11 cellular contexts compared by ENCODE assay signal in the genomic region with DNA sequence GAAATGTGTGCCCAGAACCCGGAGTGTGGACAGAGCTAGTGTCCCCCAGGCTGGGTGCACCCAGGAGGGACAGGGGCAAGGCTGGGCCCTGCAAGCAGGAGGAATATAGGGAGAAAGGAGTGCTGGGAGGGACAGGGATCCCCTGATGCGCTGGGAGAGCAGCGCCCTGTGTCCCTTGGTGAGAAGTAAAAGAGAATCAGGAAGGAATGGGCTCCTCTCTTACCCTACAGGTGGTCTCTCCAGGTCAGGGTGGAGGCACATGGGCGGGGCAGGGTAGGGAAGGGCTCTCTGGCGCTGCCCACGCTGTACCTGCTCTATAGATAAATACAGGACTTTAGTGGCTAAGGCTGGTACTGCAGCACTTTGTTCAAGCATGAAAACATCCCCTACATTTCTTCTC.
DNase-seq lines count a peak whose midpoint lies in the region; ATAC-seq and TF ChIP-seq lines count a peak whose summit lies in the region.
"Had no signal": no experiment of that assay in that cellular context is flagged by ENCODE, and none has a peak within 500 bp of the region (broad histone marks: within the 10 kb centered on the region; RNA-seq: fewer than 3 reads in every experiment).

No MANE protein-coding gene starts in this region.

- no peaks in the 10 kb centered on the region for H3K36me3 ChIP-seq in stomach
- H3K36me3 ChIP-seq: suprapubic skin had no signal

- no peak overlapping the region for H3K4me3 Mint-ChIP-seq in activated CD8-positive, alpha-beta T cell treated with anti-CD3 and anti-CD28 coated beads for 36 hours
- H3K4me3 Mint-ChIP-seq: nephron had no signal

- intact Hi-C loops in activated CD8-positive, alpha-beta T cell treated with anti-CD3 and anti-CD28 coated beads for 36 hours (cut with micrococcal nuclease) = no loop called here
- intact Hi-C loops in stomach (cut with DNase I; ENCODE audit: low total_unique reads) = no loop called here

- H3K9me3 ChIP-seq in stomach = peaks cover 0 to 3% (median under 1%) of the 10 kb centered on the region in 4 donors
- H3K9me3 ChIP-seq: suprapubic skin had no signal

- peaks cover 3 to 5% of the 10 kb centered on the region in 2 donors for H3K9me3 Mint-ChIP-seq in activated naive CD4-positive, alpha-beta T cell treated with anti-CD3 and anti-CD28 coated beads, Interleukin-2, amount 50 U/mL, for 72 hours
- H3K9me3 Mint-ChIP-seq in activated CD8-positive, alpha-beta T cell treated with anti-CD3 and anti-CD28 coated beads for 36 hours = no peaks in the 10 kb centered on the region
- H3K9me3 Mint-ChIP-seq: nephron had no signal

- no peak overlapping the region for H3K27ac ChIP-seq in stomach
- H3K27ac ChIP-seq: suprapubic skin had no signal

- H3K4me1 Mint-ChIP-seq in activated CD8-positive, alpha-beta T cell treated with anti-CD3 and anti-CD28 coated beads for 36 hours (ENCODE audit: low read depth) = peaks cover 33% of the 10 kb centered on the region
- H3K4me1 Mint-ChIP-seq: nephron had no signal

- no peaks in the 10 kb centered on the region for H3K4me1 ChIP-seq in stomach
- H3K4me1 ChIP-seq: suprapubic skin had no signal

- H3K27me3 Mint-ChIP-seq in activated CD8-positive, alpha-beta T cell treated with anti-CD3 and anti-CD28 coated beads for 36 hours = no peaks in the 10 kb centered on the region

- POLR2A ChIA-PET in activated CD8-positive, alpha-beta T cell treated with anti-CD3 and anti-CD28 coated beads for 36 hours (lab: Charles Lee) = interaction anchor here (1.2 kb wide), 1 partner anchor 10 kb away, joined by 3 read pairs; no protein-coding TSS in a partner anchor

- no peak for TF ChIP-seq POLR2A in stomach (IDR thresholded peaks at IDR 0.05)

- no peak for TF ChIP-seq EP300 in stomach (IDR thresholded peaks at IDR 0.05)

- peak overlapping the region; percentile 18 to 74 for H3K27ac Mint-ChIP-seq in activated naive CD4-positive, alpha-beta T cell treated with anti-CD3 and anti-CD28 coated beads, Interleukin-2, amount 50 U/mL, for 72 hours
- no peak overlapping the region for H3K27ac Mint-ChIP-seq in activated CD8-positive, alpha-beta T cell treated with anti-CD3 and anti-CD28 coated beads for 36 hours
- H3K27ac Mint-ChIP-seq: nephron had no signal

- H3K36me3 Mint-ChIP-seq in activated naive CD4-positive, alpha-beta T cell treated with anti-CD3 and anti-CD28 coated beads, Interleukin-2, amount 50 U/mL, for 72 hours = no peaks in the 10 kb centered on the region
- H3K36me3 Mint-ChIP-seq in activated CD8-positive, alpha-beta T cell treated with anti-CD3 and anti-CD28 coated beads for 36 hours (ENCODE audit: low read depth) = no peaks in the 10 kb centered on the region

- CTCF ChIA-PET in activated CD8-positive, alpha-beta T cell treated with anti-CD3 and anti-CD28 coated beads for 36 hours (lab: Charles Lee) = interaction anchor here (0.7 to 1.8 kb wide), 3 partner anchors 11 to 155 kb away, joined by 3 to 9 read pairs (median 3); no protein-coding TSS in a partner anchor

- 48 to 65% (median 60%) methylated on average over 6 of the region's 6 CpGs for WGBS in stomach, 5 donors

- ATAC-seq in activated naive CD4-positive, alpha-beta T cell treated with anti-CD3 and anti-CD28 coated beads, Interleukin-2, amount 50 U/mL, for 72 hours = peak; percentile 55 to 69
- ATAC-seq in HG02943 (IDR thresholded peaks at IDR 0.05; ENCODE audit: low read depth, unreplicated experiment) = peak; percentile 51
- peak; percentile 48 for ATAC-seq in activated CD8-positive, alpha-beta T cell treated with anti-CD3 and anti-CD28 coated beads for 36 hours
- ATAC-seq in stimulated activated naive CD8-positive, alpha-beta T cell treated with anti-CD3 and anti-CD28 coated beads, Interleukin-15, Interleukin-2, amounts not matched to agents 100 U/mL and 50 U/mL, for 24 hours = peak; percentile 42

- peak; percentile 51 for TF ChIP-seq CTCF in activated CD8-positive, alpha-beta T cell treated with anti-CD3 and anti-CD28 coated beads for 36 hours (IDR thresholded peaks at IDR 0.05)
- TF ChIP-seq CTCF in stomach (IDR thresholded peaks at IDR 0.05) = no peak

- DNase-seq in activated naive CD4-positive, alpha-beta T cell treated with anti-CD3 and anti-CD28 coated beads, Interleukin-2, amount 50 U/mL, for 72 hours (ENCODE audit: low spot score in 2 of 2) = no peak
- DNase-seq in activated naive CD4-positive, alpha-beta T cell (lab: John Stamatoyannopoulos, UW) = no peak
- DNase-seq in activated CD8-positive, alpha-beta T cell treated with anti-CD3 and anti-CD28 coated beads for 36 hours = peak; percentile 41
- peak; percentile 11 for DNase-seq in stimulated activated naive CD8-positive, alpha-beta T cell treated with anti-CD3 and anti-CD28 coated beads, Interleukin-15, Interleukin-2, amounts not matched to agents 100 U/mL and 50 U/mL, for 24 hours
- DNase-seq in stomach (no peak), DMS153 treated with DMSO at 0.1 percent for 48 hours (lab: John Stamatoyannopoulos, UW; ENCODE audit: unreplicated experiment) (no peak)
- no peak for DNase-seq in stimulated activated CD4-positive, alpha-beta T cell treated with anti-CD3 and anti-CD28 coated beads, Interleukin-2, amount 100 ng/mL, for 48 hours
- DNase-seq: dorsolateral prefrontal cortex had no signal

- no peak overlapping the region for H3K4me3 ChIP-seq in stomach
- H3K4me3 ChIP-seq: dorsolateral prefrontal cortex, suprapubic skin had no signal

- no peaks in the 10 kb centered on the region for H3K27me3 ChIP-seq in stomach
- H3K27me3 ChIP-seq: dorsolateral prefrontal cortex, suprapubic skin had no signal

Comparison
In these comparisons a context has a peak if more than half of its experiments do, and no peak if none do; other contexts are left out.
1. DNase-seq: peak in activated CD8-positive, alpha-beta T cell treated with anti-CD3 and anti-CD28 coated beads for 36 hours (single experiment) and stimulated activated naive CD8-positive, alpha-beta T cell treated with anti-CD3 and anti-CD28 coated beads, Interleukin-15, Interleukin-2, amounts not matched to agents 100 U/mL and 50 U/mL, for 24 hours (single experiment); none in activated naive CD4-positive, alpha-beta T cell treated with anti-CD3 and anti-CD28 coated beads, Interleukin-2, amount 50 U/mL, for 72 hours (0 of 2), activated naive CD4-positive, alpha-beta T cell (0 of 4), stomach (single experiment), stimulated activated CD4-positive, alpha-beta T cell treated with anti-CD3 and anti-CD28 coated beads, Interleukin-2, amount 100 ng/mL, for 48 hours (0 of 2) and DMS153 treated with DMSO at 0.1 percent for 48 hours (single experiment).
2. Peak in every context shown above with its lines, with median percentiles within 50 percentile points of each other: ATAC-seq.